Comparison of ENCODE assay signal across 33 cellular contexts in the genomic region with DNA sequence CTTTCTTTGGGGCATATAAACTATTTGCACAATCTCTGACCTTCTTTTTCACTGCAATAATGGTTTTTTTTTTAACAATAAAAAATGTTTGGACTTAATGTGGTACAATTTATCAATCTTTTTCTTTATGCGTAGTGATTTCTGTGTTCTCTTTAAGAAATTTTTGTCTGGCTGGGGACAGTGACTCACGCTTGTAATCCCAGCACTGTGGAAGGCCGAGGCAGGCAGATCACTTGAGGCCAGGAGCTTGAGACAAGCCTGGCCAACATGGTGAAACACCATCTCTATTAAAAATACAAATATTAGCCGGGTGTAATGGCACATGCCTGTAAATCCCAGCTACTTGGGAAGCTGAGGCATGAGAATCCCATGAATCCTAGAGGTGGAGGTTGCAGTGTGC.
"Had no signal": no experiment of that assay in that cellular context is flagged by ENCODE, and none has a peak within 500 bp of the region (broad histone marks: within the 10 kb centered on the region; RNA-seq: fewer than 3 reads in every experiment).

No MANE protein-coding gene starts in this region.

- FAIRE-seq: bronchial epithelial cell, K562 had no signal

- DNase-seq: activated CD4-positive, alpha-beta T cell treated with anti-CD3 and anti-CD28 coated beads, Interleukin-2, amount 10 ng/mL, durations not matched to agents 24 days and 14 days; activated CD4-positive, alpha-beta T cell treated with anti-CD3 and anti-CD28 coated beads, Interleukin-2, amount 50 U/mL, for 4 hours; activated CD8-positive, alpha-beta T cell treated with anti-CD3 and anti-CD28 coated beads for 36 hours; activated effector memory CD4-positive, alpha-beta T cell treated with anti-CD3 and anti-CD28 coated beads, Interleukin-2, amount 50 U/mL, for 16 hours; activated naive CD4-positive, alpha-beta T cell; activated naive CD4-positive, alpha-beta T cell treated with anti-CD3 and anti-CD28 coated beads, Interleukin-2, amount 50 U/mL, for 16 hours; activated naive CD8-positive, alpha-beta T cell treated with anti-CD3 and anti-CD28 coated beads for 36 hours; activated T-cell treated with anti-CD3 and anti-CD28 coated beads, Interleukin-2, amount 50 U/mL, for 1 hour; activated T-cell treated with anti-CD3 and anti-CD28 coated beads, Interleukin-2, amount 50 U/mL, for 72 hours; amygdala; caudate nucleus; cerebellar nuclear complex; MG63; MV-4-11; NCI-H1092; NCI-H1436 treated with DMSO at 0.1 percent for 48 hours; NCI-H1694 treated with DMSO at 0.1 percent for 48 hours; NCI-H2029; NCI-H2107; NCI-H2171; NCI-H510A; NCI-H526; NCI-H748 treated with DMSO at 0.1 percent for 48 hours; NK-92 treated with Interleukin-12 subunit alpha and Interleukin-12 subunit beta, amount 100 ng/mL, for 24 hours; PC-3; Peyer's patch; RPMI8226; SHP77 treated with DMSO at 0.1 percent for 48 hours; T1000 had no signal

- H3K4me3 ChIP-seq: K562, MG63, Peyer's patch had no signal

- H3K27ac Mint-ChIP-seq: activated CD4-positive, alpha-beta T cell treated with anti-CD3 and anti-CD28 coated beads, Interleukin-2, amount 10 ng/mL, durations not matched to agents 24 days and 14 days; activated CD8-positive, alpha-beta T cell treated with anti-CD3 and anti-CD28 coated beads for 36 hours; activated naive CD8-positive, alpha-beta T cell treated with anti-CD3 and anti-CD28 coated beads for 36 hours; activated T-cell treated with anti-CD3 and anti-CD28 coated beads, Interleukin-2, amount 50 U/mL, for 72 hours; activated T-helper 17 cell treated with anti-CD3 and anti-CD28 coated beads, Interleukin-2, amount 50 U/mL, for 72 hours; brain had no signal

- H3K27me3 ChIP-seq: MG63, Peyer's patch had no signal

- ATAC-seq: activated CD8-positive, alpha-beta T cell treated with anti-CD3 and anti-CD28 coated beads for 36 hours; activated T-cell treated with anti-CD3 and anti-CD28 coated beads, Interleukin-2, amount 50 U/mL, for 72 hours; activated T-helper 17 cell treated with anti-CD3 and anti-CD28 coated beads, Interleukin-2, amount 50 U/mL, for 72 hours; K562; PC-3 had no signal

- H3K36me3 ChIP-seq: MG63, Peyer's patch had no signal

- H3K4me1 ChIP-seq: Peyer's patch had no signal

- H3K9me3 ChIP-seq: Peyer's patch had no signal

- H3K4me1 Mint-ChIP-seq: activated CD4-positive, alpha-beta T cell treated with anti-CD3 and anti-CD28 coated beads, Interleukin-2, amount 10 ng/mL, durations not matched to agents 24 days and 14 days; activated naive CD8-positive, alpha-beta T cell treated with anti-CD3 and anti-CD28 coated beads for 36 hours; activated T-helper 17 cell treated with anti-CD3 and anti-CD28 coated beads, Interleukin-2, amount 50 U/mL, for 72 hours had no signal

- H3K36me3 Mint-ChIP-seq: activated naive CD8-positive, alpha-beta T cell treated with anti-CD3 and anti-CD28 coated beads for 36 hours; brain had no signal

- H3K4me3 Mint-ChIP-seq: activated CD4-positive, alpha-beta T cell treated with anti-CD3 and anti-CD28 coated beads, Interleukin-2, amount 10 ng/mL, durations not matched to agents 24 days and 14 days; activated CD8-positive, alpha-beta T cell treated with anti-CD3 and anti-CD28 coated beads for 36 hours; activated naive CD8-positive, alpha-beta T cell treated with anti-CD3 and anti-CD28 coated beads for 36 hours; activated T-cell treated with anti-CD3 and anti-CD28 coated beads, Interleukin-2, amount 50 U/mL, for 72 hours; activated T-helper 17 cell treated with anti-CD3 and anti-CD28 coated beads, Interleukin-2, amount 50 U/mL, for 72 hours; brain had no signal

- H3K27me3 Mint-ChIP-seq: activated CD4-positive, alpha-beta T cell treated with anti-CD3 and anti-CD28 coated beads, Interleukin-2, amount 10 ng/mL, durations not matched to agents 24 days and 14 days; activated CD8-positive, alpha-beta T cell treated with anti-CD3 and anti-CD28 coated beads for 36 hours; activated naive CD8-positive, alpha-beta T cell treated with anti-CD3 and anti-CD28 coated beads for 36 hours; activated T-helper 17 cell treated with anti-CD3 and anti-CD28 coated beads, Interleukin-2, amount 50 U/mL, for 72 hours; brain had no signal

- H3K9me3 Mint-ChIP-seq: activated CD4-positive, alpha-beta T cell treated with anti-CD3 and anti-CD28 coated beads, Interleukin-2, amount 10 ng/mL, durations not matched to agents 24 days and 14 days; activated CD8-positive, alpha-beta T cell treated with anti-CD3 and anti-CD28 coated beads for 36 hours; activated T-cell treated with anti-CD3 and anti-CD28 coated beads, Interleukin-2, amount 50 U/mL, for 72 hours had no signal

- H3K27ac ChIP-seq: Peyer's patch had no signal
